In the genomic region with DNA sequence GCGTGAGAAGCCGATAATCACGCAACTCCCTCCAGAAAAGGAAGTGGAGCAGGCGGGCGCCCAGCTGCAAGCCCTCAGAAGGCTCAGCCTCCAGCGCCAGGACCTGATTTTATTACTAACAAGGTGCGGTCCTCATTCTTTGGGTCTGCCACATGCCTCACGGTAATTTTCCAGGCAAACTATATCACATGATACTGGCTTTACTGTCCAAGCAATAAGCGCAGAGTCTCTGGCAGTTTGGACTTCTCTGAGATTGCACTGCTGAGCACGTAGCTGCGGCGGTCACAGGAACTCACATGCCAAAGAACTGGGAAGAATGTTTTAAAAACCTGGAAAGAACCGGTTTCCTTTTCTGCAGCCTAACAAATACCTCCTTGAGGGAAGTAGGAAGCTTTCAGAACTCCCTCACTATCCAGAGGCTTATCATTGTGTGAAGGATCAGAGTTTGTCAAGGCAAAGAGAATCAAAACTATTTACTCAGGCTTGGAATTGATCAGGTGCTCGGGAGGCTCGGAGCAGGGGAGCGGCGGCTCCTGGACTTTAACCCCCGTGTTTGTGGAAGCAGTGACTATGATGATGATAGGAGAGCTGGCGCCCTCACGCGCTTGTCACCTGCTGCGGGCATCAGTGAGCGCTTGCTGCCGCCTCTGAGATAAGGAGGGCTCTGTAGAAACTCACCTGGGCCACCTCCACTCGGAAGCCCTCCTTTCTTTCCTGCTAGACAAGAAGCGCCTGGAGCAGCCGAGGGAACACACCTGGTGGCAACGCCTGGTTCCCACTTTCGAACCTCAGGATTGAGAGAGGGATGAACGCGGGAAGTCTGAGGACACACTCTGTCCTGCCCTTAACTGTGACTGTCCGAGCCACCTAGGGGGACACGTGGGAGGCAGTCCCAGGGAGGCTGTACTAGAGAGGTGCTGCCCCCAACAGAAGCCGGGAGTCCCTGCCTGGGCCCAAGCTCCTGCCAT, we compare ENCODE assay signal across 1 cellular context.
TF ChIP-seq lines count a peak whose summit lies in the region.

No MANE protein-coding gene starts in this region.

TF ChIP-seq in HepG2, 621 proteins besides CTCF, POLR2A, EP300 and RAD21 (continued from another document and continues in another):
- TF ChIP-seq REPIN1 (CRISPR knock-in tag; IDR thresholded peaks at IDR 0.05; ENCODE audit: borderline replicate concordance, low read depth), result peak; percentile 84
- peak; percentile 43; the same call in 1 of the 2 replicates for TF ChIP-seq ZNF30 (CRISPR knock-in tag; IDR thresholded peaks at IDR 0.05)
- no peak for TF ChIP-seq ZNF883 (CRISPR knock-in tag; IDR thresholded peaks at IDR 0.05; ENCODE audit: not compliant biosample characterization)
- TF ChIP-seq ZNF10 (CRISPR knock-in tag; IDR thresholded peaks at IDR 0.05; ENCODE audit: borderline replicate concordance, low read depth), result no peak
- TF ChIP-seq ZNF510 (CRISPR knock-in tag; IDR thresholded peaks at IDR 0.05; ENCODE audit: low read depth), result 0 out of 2 replicates have a peak, but pooled peaks have one; percentile 85
- TF ChIP-seq, protein P1, sequence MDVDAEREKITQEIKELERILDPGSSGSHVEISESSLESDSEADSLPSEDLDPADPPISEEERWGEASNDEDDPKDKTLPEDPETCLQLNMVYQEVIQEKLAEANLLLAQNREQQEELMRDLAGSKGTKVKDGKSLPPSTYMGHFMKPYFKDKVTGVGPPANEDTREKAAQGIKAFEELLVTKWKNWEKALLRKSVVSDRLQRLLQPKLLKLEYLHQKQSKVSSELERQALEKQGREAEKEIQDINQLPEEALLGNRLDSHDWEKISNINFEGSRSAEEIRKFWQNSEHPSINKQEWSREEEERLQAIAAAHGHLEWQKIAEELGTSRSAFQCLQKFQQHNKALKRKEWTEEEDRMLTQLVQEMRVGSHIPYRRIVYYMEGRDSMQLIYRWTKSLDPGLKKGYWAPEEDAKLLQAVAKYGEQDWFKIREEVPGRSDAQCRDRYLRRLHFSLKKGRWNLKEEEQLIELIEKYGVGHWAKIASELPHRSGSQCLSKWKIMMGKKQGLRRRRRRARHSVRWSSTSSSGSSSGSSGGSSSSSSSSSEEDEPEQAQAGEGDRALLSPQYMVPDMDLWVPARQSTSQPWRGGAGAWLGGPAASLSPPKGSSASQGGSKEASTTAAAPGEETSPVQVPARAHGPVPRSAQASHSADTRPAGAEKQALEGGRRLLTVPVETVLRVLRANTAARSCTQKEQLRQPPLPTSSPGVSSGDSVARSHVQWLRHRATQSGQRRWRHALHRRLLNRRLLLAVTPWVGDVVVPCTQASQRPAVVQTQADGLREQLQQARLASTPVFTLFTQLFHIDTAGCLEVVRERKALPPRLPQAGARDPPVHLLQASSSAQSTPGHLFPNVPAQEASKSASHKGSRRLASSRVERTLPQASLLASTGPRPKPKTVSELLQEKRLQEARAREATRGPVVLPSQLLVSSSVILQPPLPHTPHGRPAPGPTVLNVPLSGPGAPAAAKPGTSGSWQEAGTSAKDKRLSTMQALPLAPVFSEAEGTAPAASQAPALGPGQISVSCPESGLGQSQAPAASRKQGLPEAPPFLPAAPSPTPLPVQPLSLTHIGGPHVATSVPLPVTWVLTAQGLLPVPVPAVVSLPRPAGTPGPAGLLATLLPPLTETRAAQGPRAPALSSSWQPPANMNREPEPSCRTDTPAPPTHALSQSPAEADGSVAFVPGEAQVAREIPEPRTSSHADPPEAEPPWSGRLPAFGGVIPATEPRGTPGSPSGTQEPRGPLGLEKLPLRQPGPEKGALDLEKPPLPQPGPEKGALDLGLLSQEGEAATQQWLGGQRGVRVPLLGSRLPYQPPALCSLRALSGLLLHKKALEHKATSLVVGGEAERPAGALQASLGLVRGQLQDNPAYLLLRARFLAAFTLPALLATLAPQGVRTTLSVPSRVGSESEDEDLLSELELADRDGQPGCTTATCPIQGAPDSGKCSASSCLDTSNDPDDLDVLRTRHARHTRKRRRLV (CRISPR knock-in tag; IDR thresholded peaks at IDR 0.05), result peak; percentile 57; the same call in 1 of the 2 replicates
- TF ChIP-seq NR2F1 (CRISPR knock-in tag; IDR thresholded peaks at IDR 0.05), result peak in 1 of 2 experiments; percentile 15; a peak in 1 of 4 replicates
- TF ChIP-seq RXRA (CRISPR knock-in tag; IDR thresholded peaks at IDR 0.05), result peak; percentile 71
- TF ChIP-seq JARID2 (CRISPR knock-in tag; IDR thresholded peaks at IDR 0.05; ENCODE audit: insufficient replicate concordance), result peak; percentile 90
- no peak for TF ChIP-seq SRSF9 (IDR thresholded peaks at IDR 0.05; ENCODE audit: borderline replicate concordance, insufficient read depth, low read depth, low read length, poor library complexity, severe bottlenecking)
- no peak for TF ChIP-seq HOXD1 (CRISPR knock-in tag; IDR thresholded peaks at IDR 0.05)
- TF ChIP-seq HNRNPK (IDR thresholded peaks at IDR 0.05; ENCODE audit: low read depth, low read length, poor library complexity, severe bottlenecking), result no peak
- peak; percentile 86; the same call in 1 of the 2 replicates for TF ChIP-seq FOXJ3 (CRISPR knock-in tag; IDR thresholded peaks at IDR 0.05; ENCODE audit: borderline replicate concordance)
- TF ChIP-seq, protein P2, sequence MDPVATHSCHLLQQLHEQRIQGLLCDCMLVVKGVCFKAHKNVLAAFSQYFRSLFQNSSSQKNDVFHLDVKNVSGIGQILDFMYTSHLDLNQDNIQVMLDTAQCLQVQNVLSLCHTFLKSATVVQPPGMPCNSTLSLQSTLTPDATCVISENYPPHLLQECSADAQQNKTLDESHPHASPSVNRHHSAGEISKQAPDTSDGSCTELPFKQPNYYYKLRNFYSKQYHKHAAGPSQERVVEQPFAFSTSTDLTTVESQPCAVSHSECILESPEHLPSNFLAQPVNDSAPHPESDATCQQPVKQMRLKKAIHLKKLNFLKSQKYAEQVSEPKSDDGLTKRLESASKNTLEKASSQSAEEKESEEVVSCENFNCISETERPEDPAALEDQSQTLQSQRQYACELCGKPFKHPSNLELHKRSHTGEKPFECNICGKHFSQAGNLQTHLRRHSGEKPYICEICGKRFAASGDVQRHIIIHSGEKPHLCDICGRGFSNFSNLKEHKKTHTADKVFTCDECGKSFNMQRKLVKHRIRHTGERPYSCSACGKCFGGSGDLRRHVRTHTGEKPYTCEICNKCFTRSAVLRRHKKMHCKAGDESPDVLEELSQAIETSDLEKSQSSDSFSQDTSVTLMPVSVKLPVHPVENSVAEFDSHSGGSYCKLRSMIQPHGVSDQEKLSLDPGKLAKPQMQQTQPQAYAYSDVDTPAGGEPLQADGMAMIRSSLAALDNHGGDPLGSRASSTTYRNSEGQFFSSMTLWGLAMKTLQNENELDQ (CRISPR knock-in tag; IDR thresholded peaks at IDR 0.05; ENCODE audit: borderline replicate concordance), result no peak
- TF ChIP-seq NBN (conservative IDR thresholded peaks at IDR 0.05), result no peak
- no peak for TF ChIP-seq ZNF720 (CRISPR knock-in tag; IDR thresholded peaks at IDR 0.05)
- TF ChIP-seq ZNF468 (CRISPR knock-in tag; IDR thresholded peaks at IDR 0.05), result no peak
- no peak for TF ChIP-seq ZMYM2 (CRISPR knock-in tag; IDR thresholded peaks at IDR 0.05)
- TF ChIP-seq TCF7 (IDR thresholded peaks at IDR 0.05; ENCODE audit: low read depth), result peak; percentile 48; the same call in 1 of the 2 replicates
- TF ChIP-seq NCOA2 (CRISPR knock-in tag; IDR thresholded peaks at IDR 0.05), result peak; percentile 73
- no peak; the same call in 1 of the 2 replicates for TF ChIP-seq ZNF547 (CRISPR knock-in tag; IDR thresholded peaks at IDR 0.05)
- TF ChIP-seq ZNF839 (CRISPR knock-in tag; IDR thresholded peaks at IDR 0.05; ENCODE audit: borderline replicate concordance), result 0 out of 2 replicates have a peak, but pooled peaks have one; percentile 35
- TF ChIP-seq ZNF331 (CRISPR knock-in tag; IDR thresholded peaks at IDR 0.05), result peak; percentile 45; the same call in 1 of the 2 replicates
- no peak for TF ChIP-seq SCMH1 (CRISPR knock-in tag; IDR thresholded peaks at IDR 0.05; ENCODE audit: borderline replicate concordance)
- TF ChIP-seq ZBTB3 (CRISPR knock-in tag; IDR thresholded peaks at IDR 0.05; ENCODE audit: borderline replicate concordance, low read depth), result 0 out of 2 replicates have a peak, but pooled peaks have one; percentile 57
- TF ChIP-seq NFYC (CRISPR knock-in tag; IDR thresholded peaks at IDR 0.05), result no peak
- TF ChIP-seq, protein P3, sequence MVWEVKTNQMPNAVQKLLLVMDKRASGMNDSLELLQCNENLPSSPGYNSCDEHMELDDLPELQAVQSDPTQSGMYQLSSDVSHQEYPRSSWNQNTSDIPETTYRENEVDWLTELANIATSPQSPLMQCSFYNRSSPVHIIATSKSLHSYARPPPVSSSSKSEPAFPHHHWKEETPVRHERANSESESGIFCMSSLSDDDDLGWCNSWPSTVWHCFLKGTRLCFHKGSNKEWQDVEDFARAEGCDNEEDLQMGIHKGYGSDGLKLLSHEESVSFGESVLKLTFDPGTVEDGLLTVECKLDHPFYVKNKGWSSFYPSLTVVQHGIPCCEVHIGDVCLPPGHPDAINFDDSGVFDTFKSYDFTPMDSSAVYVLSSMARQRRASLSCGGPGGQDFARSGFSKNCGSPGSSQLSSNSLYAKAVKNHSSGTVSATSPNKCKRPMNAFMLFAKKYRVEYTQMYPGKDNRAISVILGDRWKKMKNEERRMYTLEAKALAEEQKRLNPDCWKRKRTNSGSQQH (CRISPR knock-in tag; IDR thresholded peaks at IDR 0.05; ENCODE audit: low read depth), result no peak; the same call in 1 of the 2 replicates
- peak; percentile 94 for TF ChIP-seq HMG20B (CRISPR knock-in tag; conservative IDR thresholded peaks at IDR 0.05)
- TF ChIP-seq ZNF558 (CRISPR knock-in tag; IDR thresholded peaks at IDR 0.05; ENCODE audit: borderline replicate concordance), result peak; percentile 61; the same call in 1 of the 2 replicates
- TF ChIP-seq ZNF333 (CRISPR knock-in tag; IDR thresholded peaks at IDR 0.05; ENCODE audit: borderline replicate concordance), result 0 out of 2 replicates have a peak, but pooled peaks have one; percentile 48
- TF ChIP-seq BRCA1 (CRISPR knock-in tag; IDR thresholded peaks at IDR 0.05), result no peak
- TF ChIP-seq, protein P4, sequence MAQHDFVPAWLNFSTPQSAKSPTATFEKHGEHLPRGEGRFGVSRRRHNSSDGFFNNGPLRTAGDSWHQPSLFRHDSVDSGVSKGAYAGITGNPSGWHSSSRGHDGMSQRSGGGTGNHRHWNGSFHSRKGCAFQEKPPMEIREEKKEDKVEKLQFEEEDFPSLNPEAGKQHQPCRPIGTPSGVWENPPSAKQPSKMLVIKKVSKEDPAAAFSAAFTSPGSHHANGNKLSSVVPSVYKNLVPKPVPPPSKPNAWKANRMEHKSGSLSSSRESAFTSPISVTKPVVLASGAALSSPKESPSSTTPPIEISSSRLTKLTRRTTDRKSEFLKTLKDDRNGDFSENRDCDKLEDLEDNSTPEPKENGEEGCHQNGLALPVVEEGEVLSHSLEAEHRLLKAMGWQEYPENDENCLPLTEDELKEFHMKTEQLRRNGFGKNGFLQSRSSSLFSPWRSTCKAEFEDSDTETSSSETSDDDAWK (CRISPR knock-in tag; IDR thresholded peaks at IDR 0.05), result no peak
- peak; percentile 73; the same call in 1 of the 2 replicates for TF ChIP-seq ZNF678 (CRISPR knock-in tag; IDR thresholded peaks at IDR 0.05)
- TF ChIP-seq, protein P5, sequence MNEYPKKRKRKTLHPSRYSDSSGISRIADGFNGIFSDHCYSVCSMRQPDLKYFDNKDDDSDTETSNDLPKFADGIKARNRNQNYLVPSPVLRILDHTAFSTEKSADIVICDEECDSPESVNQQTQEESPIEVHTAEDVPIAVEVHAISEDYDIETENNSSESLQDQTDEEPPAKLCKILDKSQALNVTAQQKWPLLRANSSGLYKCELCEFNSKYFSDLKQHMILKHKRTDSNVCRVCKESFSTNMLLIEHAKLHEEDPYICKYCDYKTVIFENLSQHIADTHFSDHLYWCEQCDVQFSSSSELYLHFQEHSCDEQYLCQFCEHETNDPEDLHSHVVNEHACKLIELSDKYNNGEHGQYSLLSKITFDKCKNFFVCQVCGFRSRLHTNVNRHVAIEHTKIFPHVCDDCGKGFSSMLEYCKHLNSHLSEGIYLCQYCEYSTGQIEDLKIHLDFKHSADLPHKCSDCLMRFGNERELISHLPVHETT (CRISPR knock-in tag; conservative IDR thresholded peaks at IDR 0.05), result 0 out of 2 replicates have a peak, but pooled peaks have one; percentile 26
- peak; percentile 71; the same call in 1 of the 2 replicates for TF ChIP-seq ZFP36L1 (CRISPR knock-in tag; IDR thresholded peaks at IDR 0.05)
- TF ChIP-seq MXD4 (CRISPR knock-in tag; IDR thresholded peaks at IDR 0.05), result peak; percentile 28; the same call in 1 of the 2 replicates
- TF ChIP-seq, protein P6, sequence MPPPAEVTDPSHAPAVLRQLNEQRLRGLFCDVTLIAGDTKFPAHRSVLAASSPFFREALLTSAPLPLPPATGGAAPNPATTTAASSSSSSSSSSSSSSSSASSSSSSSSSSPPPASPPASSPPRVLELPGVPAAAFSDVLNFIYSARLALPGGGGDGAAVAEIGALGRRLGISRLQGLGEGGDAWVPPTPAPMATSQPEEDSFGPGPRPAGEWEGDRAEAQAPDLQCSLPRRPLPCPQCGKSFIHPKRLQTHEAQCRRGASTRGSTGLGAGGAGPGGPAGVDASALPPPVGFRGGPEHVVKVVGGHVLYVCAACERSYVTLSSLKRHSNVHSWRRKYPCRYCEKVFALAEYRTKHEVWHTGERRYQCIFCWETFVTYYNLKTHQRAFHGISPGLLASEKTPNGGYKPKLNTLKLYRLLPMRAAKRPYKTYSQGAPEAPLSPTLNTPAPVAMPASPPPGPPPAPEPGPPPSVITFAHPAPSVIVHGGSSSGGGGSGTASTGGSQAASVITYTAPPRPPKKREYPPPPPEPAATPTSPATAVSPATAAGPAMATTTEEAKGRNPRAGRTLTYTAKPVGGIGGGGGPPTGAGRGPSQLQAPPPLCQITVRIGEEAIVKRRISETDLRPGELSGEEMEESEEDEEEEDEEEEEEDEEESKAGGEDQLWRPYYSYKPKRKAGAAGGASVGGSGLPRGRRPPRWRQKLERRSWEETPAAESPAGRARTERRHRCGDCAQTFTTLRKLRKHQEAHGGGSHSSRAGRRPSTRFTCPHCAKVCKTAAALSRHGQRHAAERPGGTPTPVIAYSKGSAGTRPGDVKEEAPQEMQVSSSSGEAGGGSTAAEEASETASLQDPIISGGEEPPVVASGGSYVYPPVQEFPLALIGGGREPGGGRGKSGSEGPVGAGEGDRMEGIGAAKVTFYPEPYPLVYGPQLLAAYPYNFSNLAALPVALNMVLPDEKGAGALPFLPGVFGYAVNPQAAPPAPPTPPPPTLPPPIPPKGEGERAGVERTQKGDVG (CRISPR knock-in tag; IDR thresholded peaks at IDR 0.05; ENCODE audit: borderline replicate concordance), result peak; percentile 90; the same call in 1 of the 2 replicates
- TF ChIP-seq ZNF501 (CRISPR knock-in tag; IDR thresholded peaks at IDR 0.05), result peak; percentile 90
